ENCODE assay signal across 27 cellular contexts in the genomic region with DNA sequence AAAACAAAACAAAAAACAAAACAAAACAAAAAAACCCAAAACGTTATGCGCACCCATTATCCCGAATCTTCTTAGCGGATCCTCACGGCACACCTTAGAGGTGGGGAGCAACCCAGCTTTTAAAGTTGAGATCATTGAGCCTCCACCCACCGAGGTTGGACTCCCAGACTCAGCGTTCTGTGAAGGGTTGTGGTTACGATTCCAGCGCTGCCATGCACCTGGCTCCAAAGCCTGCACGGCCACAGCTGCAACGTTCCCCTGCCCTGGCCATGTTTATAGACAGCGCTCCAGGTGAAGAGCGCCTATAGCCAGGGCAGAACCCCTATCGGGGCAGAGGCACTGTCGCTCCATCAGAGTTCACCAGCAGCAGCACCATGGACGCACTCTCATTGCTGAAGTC. TPM values are rescaled to one million over a fixed set of nuclear protein-coding genes. Genes with fewer than 3 reads are reported as not detected.
"Had no signal": no experiment of that assay in that cellular context is flagged by ENCODE, and none has a peak within 500 bp of the region (broad histone marks: within the 10 kb centered on the region; RNA-seq: fewer than 3 reads in every experiment).

No MANE protein-coding gene starts in this region.

- H3K4me2 ChIP-seq: PC-9 had no signal

- DNase-seq: KBM-7; MV-4-11; NCI-H1048; NCI-H1105; NCI-H1417; NCI-H146; NCI-H1694 treated with DMSO at 0.1 percent for 48 hours; NCI-H1930; NCI-H2081; NCI-H2107; NCI-H2227 treated with DMSO at 0.1 percent for 48 hours; NCI-H524; NCI-H526 treated with DMSO at 0.1 percent for 48 hours; NCI-H748 treated with DMSO at 0.1 percent for 48 hours; NK-92 treated with Interleukin-12 subunit alpha and Interleukin-12 subunit beta, amount 100 ng/mL, for 24 hours; PC-9; Peyer's patch; Right ventricle myocardium superior; SIG-M5 had no signal

- H3K27ac ChIP-seq: PC-9, Peyer's patch, SJSA1, SK-N-MC had no signal

- H3K27me3 ChIP-seq: Peyer's patch, SJSA1 had no signal

- H3K4me3 ChIP-seq: PC-9, Peyer's patch, SJSA1, SK-N-MC had no signal

- H3K4me1 ChIP-seq: Peyer's patch, SJSA1 had no signal

- H3K9me3 ChIP-seq: SJSA1 had no signal

- H3K36me3 ChIP-seq: Peyer's patch, SJSA1 had no signal

- H2AFZ ChIP-seq: PC-9 had no signal

RNA-seq across cellular contexts. Expression of a gene that starts 18.7 kb away (rescaled TPM):
- total RNA-seq: HT-29, LHCN-M2, MCF 10A, NCI-H460, PC-9, RPMI7951, SJSA1 had no signal

RNA-seq across cellular contexts. Expression of a gene that starts 38.5 kb away (rescaled TPM):
- total RNA-seq: HT-29, LHCN-M2, MCF 10A, NCI-H460, OCI-LY7, PC-9, Peyer's patch, RPMI7951, SJSA1 had no signal

RNA-seq across cellular contexts. Expression of a gene that starts 52.3 kb away (rescaled TPM):
- total RNA-seq: HT-29, LHCN-M2, MCF 10A, NCI-H460, OCI-LY7, PC-9, Peyer's patch, Right ventricle myocardium superior, RPMI7951, SJSA1 had no signal
